ENCODE assay signal across 7 cellular contexts in the genomic region with DNA sequence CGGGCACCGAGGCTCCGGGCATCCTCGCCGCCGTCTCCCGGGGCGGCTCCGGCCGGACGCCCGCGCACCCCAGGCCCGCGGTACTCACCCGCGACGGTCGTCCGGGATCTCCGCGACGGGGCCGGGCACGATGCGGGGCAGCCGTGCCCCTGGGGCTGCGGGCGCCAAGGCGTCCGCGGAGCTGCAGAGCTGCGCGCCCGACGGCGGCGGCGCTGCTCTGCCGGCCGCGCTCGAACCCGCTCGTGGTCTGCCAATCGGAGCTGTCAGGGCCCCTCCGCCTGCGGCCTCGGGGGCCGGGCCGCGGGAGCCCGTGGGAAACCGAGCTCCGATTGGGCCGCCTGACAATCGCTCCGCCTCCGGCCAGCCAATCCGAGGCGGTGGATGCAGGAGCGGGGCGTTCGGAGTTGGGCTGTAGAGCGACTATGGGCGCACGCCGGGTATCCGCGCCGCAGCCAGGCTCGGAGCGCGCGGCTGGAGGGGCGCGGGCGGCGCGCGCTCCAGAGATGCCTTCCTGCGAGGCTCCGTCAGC.
DNase-seq lines count a peak whose midpoint lies in the region; ATAC-seq and TF ChIP-seq lines count a peak whose summit lies in the region.

No MANE protein-coding gene starts in this region.

- CTCF ChIA-PET in activated CD4-positive, alpha-beta T cell treated with anti-CD3 and anti-CD28 coated beads for 36 hours (lab: Charles Lee) = interaction anchor here (0.6 to 1.9 kb wide), 24 partner anchors 9 to 916 kb away, joined by 3 to 9 read pairs (median 4); a partner anchor contains a TSS

- peaks cover 35% of the 10 kb centered on the region for H3K4me1 Mint-ChIP-seq in activated CD4-positive, alpha-beta T cell treated with anti-CD3 and anti-CD28 coated beads for 36 hours
- H3K4me1 Mint-ChIP-seq in chondrocyte (ENCODE audit: low read depth) = peaks cover 30% of the 10 kb centered on the region

- H3K4me3 Mint-ChIP-seq in activated CD4-positive, alpha-beta T cell treated with anti-CD3 and anti-CD28 coated beads for 36 hours = peak overlapping the region; percentile 80
- peak overlapping the region; percentile 98 for H3K4me3 Mint-ChIP-seq in chondrocyte (ENCODE audit: unreplicated experiment)

- peak; percentile 66 for TF ChIP-seq CTCF in chondrocyte (IDR thresholded peaks at IDR 0.05)

- H3K27ac Mint-ChIP-seq in activated CD4-positive, alpha-beta T cell treated with anti-CD3 and anti-CD28 coated beads for 36 hours = no peak overlapping the region
- no peak overlapping the region for H3K27ac Mint-ChIP-seq in chondrocyte (ENCODE audit: unreplicated experiment)

- DNase-seq in NCI-H2107 (lab: John Stamatoyannopoulos, UW) = peak; percentile 96
- DNase-seq in activated CD4-positive, alpha-beta T cell treated with anti-CD3 and anti-CD28 coated beads for 36 hours = peak; percentile 97
- peak; percentile 97 for DNase-seq in chondrocyte (ENCODE audit: low spot score)
- DNase-seq in stimulated activated CD4-positive, alpha-beta T cell treated with anti-CD3 and anti-CD28 coated beads, Interleukin-1b, Interleukin-23, amount 100 ng/mL, for 48 hours = peak; percentile 94

- peaks cover 24% of the 10 kb centered on the region for H3K27me3 Mint-ChIP-seq in activated CD4-positive, alpha-beta T cell treated with anti-CD3 and anti-CD28 coated beads for 36 hours
- H3K27me3 Mint-ChIP-seq in chondrocyte (ENCODE audit: low read depth) = no peaks in the 10 kb centered on the region

- ATAC-seq in GM18508 (IDR thresholded peaks at IDR 0.05; ENCODE audit: insufficient read depth, unreplicated experiment) (peak; percentile 38), HG02981 (IDR thresholded peaks at IDR 0.05; ENCODE audit: unreplicated experiment) (peak; percentile 87)
- peak; percentile 88 for ATAC-seq in activated CD4-positive, alpha-beta T cell treated with anti-CD3 and anti-CD28 coated beads for 36 hours

- H3K36me3 Mint-ChIP-seq in activated CD4-positive, alpha-beta T cell treated with anti-CD3 and anti-CD28 coated beads for 36 hours (ENCODE audit: low read depth) = peaks cover 2% of the 10 kb centered on the region
- H3K36me3 Mint-ChIP-seq in chondrocyte (ENCODE audit: low read depth) = peaks cover 2% of the 10 kb centered on the region

- no peaks in the 10 kb centered on the region for H3K27me3 ChIP-seq in layer of hippocampus (ENCODE audit: control insufficient read depth, insufficient read depth, low read length)

- no peaks in the 10 kb centered on the region for H3K9me3 Mint-ChIP-seq in activated CD4-positive, alpha-beta T cell treated with anti-CD3 and anti-CD28 coated beads for 36 hours (ENCODE audit: low read depth)
- no peaks in the 10 kb centered on the region for H3K9me3 Mint-ChIP-seq in chondrocyte (ENCODE audit: low read depth)

- POLR2A ChIA-PET in activated CD4-positive, alpha-beta T cell treated with anti-CD3 and anti-CD28 coated beads for 36 hours (lab: Charles Lee) = interaction anchor here (0.6 to 1.5 kb wide), 14 partner anchors 11 to 426 kb away, joined by 3 to 10 read pairs (median 4); no protein-coding TSS in a partner anchor

- intact Hi-C loops in activated CD4-positive, alpha-beta T cell treated with anti-CD3 and anti-CD28 coated beads for 36 hours (cut with DNase I, micrococcal nuclease) = loop anchor here (1.0 to 5.0 kb wide), 13 partner anchors 50 to 834 kb away; a partner anchor contains a TSS

- peak overlapping the region; percentile 10 for H3K27ac ChIP-seq in layer of hippocampus (ENCODE audit: low read depth, low read length)

Comparison
In these comparisons a context has a peak if more than half of its experiments do, and no peak if none do; other contexts are left out.
1. Peak in every context shown above with its lines: DNase-seq, ATAC-seq and H3K27ac ChIP-seq.
2. ATAC-seq: peak in every context shown above with its lines; median percentile 88 in activated CD4-positive, alpha-beta T cell treated with anti-CD3 and anti-CD28 coated beads for 36 hours; 87 in HG02981; 38 in GM18508.